Comparison of ENCODE assay signal across 1 cellular context in the genomic region with DNA sequence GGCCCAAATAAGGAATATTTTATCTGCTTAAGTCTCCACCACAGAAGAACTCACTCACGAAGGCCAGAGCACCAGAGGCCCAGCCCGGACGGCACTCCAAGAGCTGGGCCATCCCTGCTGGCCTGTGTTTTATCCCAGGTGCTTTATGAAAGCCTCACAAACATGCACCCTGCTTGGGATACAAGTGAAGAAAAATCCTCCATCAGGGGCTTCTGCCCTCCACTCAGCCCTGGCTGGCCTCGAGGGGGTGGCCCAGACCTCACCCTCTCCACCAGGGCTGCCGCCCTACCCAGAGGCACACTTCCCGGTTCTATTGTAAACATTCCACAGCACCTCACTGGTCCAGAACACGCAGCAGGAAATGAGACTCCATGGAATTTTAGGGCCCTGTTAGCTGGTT.
TF ChIP-seq lines count a peak whose summit lies in the region.

No MANE protein-coding gene starts in this region.

TF ChIP-seq in SK-N-SH, 30 proteins besides CTCF, POLR2A, EP300 and RAD21 (continued from another document):
- TF ChIP-seq, protein P1, sequence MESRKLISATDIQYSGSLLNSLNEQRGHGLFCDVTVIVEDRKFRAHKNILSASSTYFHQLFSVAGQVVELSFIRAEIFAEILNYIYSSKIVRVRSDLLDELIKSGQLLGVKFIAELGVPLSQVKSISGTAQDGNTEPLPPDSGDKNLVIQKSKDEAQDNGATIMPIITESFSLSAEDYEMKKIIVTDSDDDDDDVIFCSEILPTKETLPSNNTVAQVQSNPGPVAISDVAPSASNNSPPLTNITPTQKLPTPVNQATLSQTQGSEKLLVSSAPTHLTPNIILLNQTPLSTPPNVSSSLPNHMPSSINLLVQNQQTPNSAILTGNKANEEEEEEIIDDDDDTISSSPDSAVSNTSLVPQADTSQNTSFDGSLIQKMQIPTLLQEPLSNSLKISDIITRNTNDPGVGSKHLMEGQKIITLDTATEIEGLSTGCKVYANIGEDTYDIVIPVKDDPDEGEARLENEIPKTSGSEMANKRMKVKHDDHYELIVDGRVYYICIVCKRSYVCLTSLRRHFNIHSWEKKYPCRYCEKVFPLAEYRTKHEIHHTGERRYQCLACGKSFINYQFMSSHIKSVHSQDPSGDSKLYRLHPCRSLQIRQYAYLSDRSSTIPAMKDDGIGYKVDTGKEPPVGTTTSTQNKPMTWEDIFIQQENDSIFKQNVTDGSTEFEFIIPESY (IDR thresholded peaks at IDR 0.05; ENCODE audit: borderline replicate concordance, low read depth): no peak
- TF ChIP-seq, protein P2, sequence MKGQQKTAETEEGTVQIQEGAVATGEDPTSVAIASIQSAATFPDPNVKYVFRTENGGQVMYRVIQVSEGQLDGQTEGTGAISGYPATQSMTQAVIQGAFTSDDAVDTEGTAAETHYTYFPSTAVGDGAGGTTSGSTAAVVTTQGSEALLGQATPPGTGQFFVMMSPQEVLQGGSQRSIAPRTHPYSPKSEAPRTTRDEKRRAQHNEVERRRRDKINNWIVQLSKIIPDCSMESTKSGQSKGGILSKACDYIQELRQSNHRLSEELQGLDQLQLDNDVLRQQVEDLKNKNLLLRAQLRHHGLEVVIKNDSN (IDR thresholded peaks at IDR 0.05; ENCODE audit: borderline replicate concordance, low read depth): no peak
- TF ChIP-seq MEF2A (IDR thresholded peaks at IDR 0.05; ENCODE audit: borderline replicate concordance, low read depth) (no peak), FOXJ3 (CRISPR knock-in tag; IDR thresholded peaks at IDR 0.05) (no peak), GATA2 (CRISPR knock-in tag; IDR thresholded peaks at IDR 0.05) (no peak)
